Comparison of ENCODE assay signal across 9 cellular contexts in the genomic region with DNA sequence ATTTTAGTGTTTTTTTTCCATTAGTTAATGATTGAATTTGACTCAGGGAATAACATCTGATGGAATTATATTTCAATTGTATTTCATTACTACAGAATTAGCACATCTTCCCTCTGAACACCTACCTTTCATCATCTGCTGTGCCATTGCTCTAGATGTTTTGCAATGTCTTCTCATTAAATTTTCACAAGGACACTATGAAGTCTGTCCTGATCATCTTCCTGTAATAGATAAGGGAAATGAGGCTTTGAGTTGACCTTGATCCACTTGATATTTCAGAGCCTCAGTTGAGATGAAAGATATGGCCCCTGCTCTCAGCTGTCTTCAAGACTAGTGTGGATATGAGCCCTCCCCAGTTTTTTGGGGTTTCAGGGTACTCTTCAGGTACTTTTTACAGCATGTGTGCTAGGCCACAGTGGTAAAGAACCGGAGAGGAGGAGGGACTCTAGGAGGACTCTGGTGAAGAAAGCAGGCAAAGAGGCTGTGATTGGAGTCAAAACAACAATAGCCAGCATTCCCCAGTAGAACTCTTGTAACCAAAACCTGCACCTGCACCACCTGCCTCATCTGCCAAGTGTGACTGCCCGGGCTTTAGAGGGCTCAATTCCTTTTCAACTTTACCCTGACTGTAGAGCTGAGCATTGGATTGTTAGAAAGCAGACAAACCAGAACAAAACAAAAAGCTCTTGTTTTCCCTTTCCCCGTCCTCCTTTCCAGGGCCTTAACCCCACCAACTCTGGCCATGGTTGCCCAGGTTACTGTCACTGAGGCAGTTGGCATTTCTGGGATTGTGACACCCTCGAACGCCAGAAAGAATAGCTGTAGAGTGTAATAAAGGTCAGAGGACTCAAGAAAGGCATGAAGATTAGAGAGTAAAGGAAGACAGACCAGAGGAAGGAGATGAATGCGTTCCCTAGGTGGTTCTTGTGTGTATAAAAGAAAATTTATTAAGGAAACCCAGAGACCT. TPM values are rescaled to one million over a fixed set of nuclear protein-coding genes. Genes with fewer than 3 reads are reported as not detected.
DNase-seq lines count a peak whose midpoint lies in the region; ATAC-seq and TF ChIP-seq lines count a peak whose summit lies in the region.
"Had no signal": no experiment of that assay in that cellular context is flagged by ENCODE, and none has a peak within 500 bp of the region (broad histone marks: within the 10 kb centered on the region; RNA-seq: fewer than 3 reads in every experiment).

No MANE protein-coding gene starts in this region.

- peaks cover 68% of the 10 kb centered on the region for H3K36me3 Mint-ChIP-seq in Calu3 (ENCODE audit: insufficient read depth, unreplicated experiment)
- H3K36me3 Mint-ChIP-seq in naive B cell, result peaks cover 16 to 18% of the 10 kb centered on the region in 2 donors

- H3K4me3 Mint-ChIP-seq in Calu3 (ENCODE audit: low read depth, unreplicated experiment) (no peak overlapping the region), naive B cell (no peak overlapping the region)

- no peak overlapping the region for H2AFZ ChIP-seq in PC-3 (ENCODE audit: low read length)

- CTCF ChIA-PET in AG04450 (lab: Charles Lee), result interaction anchor here (0.6 to 3.8 kb wide), 42 partner anchors 9 to 467 kb away, joined by 3 to 58 read pairs (median 5); partner anchors contain the start of genes ERAP2 and LIX1
- CTCF ChIA-PET in Calu3 (lab: Charles Lee), result interaction anchor here (0.8 to 1.8 kb wide), 14 partner anchors 8 to 1105 kb away, joined by 3 to 13 read pairs (median 4); partner anchors contain the start of genes LIX1 and RFESD
- CTCF ChIA-PET in PC-3 (lab: Charles Lee), result interaction anchor here (0.6 to 1.6 kb wide), 8 partner anchors 13 to 391 kb away, joined by 3 to 23 read pairs (median 4); partner anchors contain the start of genes ERAP1 and LIX1

- POLR2A ChIA-PET in AG04450 (lab: Yijun Ruan, JAX) (no interaction called here), PC-3 (lab: Charles Lee; ENCODE audit: unreplicated experiment) (interaction anchor here (0.6 kb wide), 1 partner anchor 392 kb away, joined by 5 read pairs; no protein-coding TSS in a partner anchor)

- intact Hi-C loops in Calu3 (cut with micrococcal nuclease; ENCODE audit: unreplicated experiment) (loop anchor here (5.0 kb wide), 1 partner anchor 411 kb away; no protein-coding TSS in a partner anchor), dorsolateral prefrontal cortex (cut with DNase I) (loop anchor here (2.0 to 10.0 kb wide), 6 partner anchors 53 to 413 kb away; partner anchors contain the start of genes ERAP1 (in 2 of the 2) and LNPEP (in 1 of the 2)), PC-3 (cut with micrococcal nuclease) (loop anchor here (1.0 to 10.0 kb wide), 6 partner anchors 117 to 1598 kb away; partner anchors contain the start of gene LIX1)

- H3K9me3 ChIP-seq in AG04450 (ENCODE audit: control insufficient read depth, insufficient read depth, low read length) (no peaks in the 10 kb centered on the region), PC-3 (ENCODE audit: low read length) (no peaks in the 10 kb centered on the region)

- BruUV-seq in Calu3 (replicated peaks; lab: Mats Ljungman, UMichigan) (no TSS peak), PC-3 (replicated peaks; lab: Mats Ljungman, UMichigan) (no TSS peak)

- H3K4me1 ChIP-seq in PC-3 (ENCODE audit: insufficient read depth, low read length), result no peaks in the 10 kb centered on the region

- H3K4me1 Mint-ChIP-seq in Calu3 (ENCODE audit: low read depth, unreplicated experiment), result peaks cover 18% of the 10 kb centered on the region
- no peaks in the 10 kb centered on the region for H3K4me1 Mint-ChIP-seq in naive B cell

- DNase-seq in AG04450 (ENCODE audit: low read depth, low spot score) (no peak), Calu3 (peak; percentile 13), dorsolateral prefrontal cortex (peak in 1 of 10 donors; percentile 30), naive B cell (no peak), PC-3 (no peak)
- DNase-seq in activated CD4-positive, alpha-beta T cell treated with anti-CD3 and anti-CD28 coated beads, Interleukin-2, amount 50 U/mL, for 1 hour, result no peak
- DNase-seq: activated CD8-positive, alpha-beta memory T cell treated with anti-CD3 and anti-CD28 coated beads for 24 hours had no signal

- H3K9me3 Mint-ChIP-seq in Calu3 (ENCODE audit: low read depth, unreplicated experiment) (no peaks in the 10 kb centered on the region), naive B cell (no peaks in the 10 kb centered on the region)

- H3K27me3 ChIP-seq in AG04450 (ENCODE audit: control insufficient read depth, insufficient read depth, low read length) (no peaks in the 10 kb centered on the region), dorsolateral prefrontal cortex (no peaks in the 10 kb centered on the region), PC-3 (ENCODE audit: low read length) (no peaks in the 10 kb centered on the region)

- no peaks in the 10 kb centered on the region for H3F3A ChIP-seq in PC-3 (ENCODE audit: low read length, unreplicated experiment)

- H3K27ac ChIP-seq in AG04450 (ENCODE audit: low read depth, low read length), result peak overlapping the region; percentile 34
- H3K27ac ChIP-seq in dorsolateral prefrontal cortex, result peak overlapping the region in 36 of 59 donors; percentile 9 to 72 (median 43)
- H3K27ac ChIP-seq in PC-3 (ENCODE audit: low read length), result no peak overlapping the region

- no peaks in the 10 kb centered on the region for H3K79me2 ChIP-seq in PC-3 (ENCODE audit: low read length)

- H3K4me3 ChIP-seq in AG04450 (ENCODE audit: low read depth, low read length) (no peak overlapping the region), dorsolateral prefrontal cortex (no peak overlapping the region), PC-3 (ENCODE audit: low read length) (no peak overlapping the region)

- TF ChIP-seq CTCF in AG04450 (IDR thresholded peaks at IDR 0.05; ENCODE audit: low read depth, low read length) (no peak), Calu3 (IDR thresholded peaks at IDR 0.05; ENCODE audit: unreplicated experiment) (no peak), dorsolateral prefrontal cortex (IDR thresholded peaks at IDR 0.05 in 54 of 56, conservative IDR thresholded peaks at IDR 0.05 in 2 of 56; ENCODE audit: low read depth in 1 of 56, partially characterized antibody in 56 of 56) (no peak), PC-3 (conservative IDR thresholded peaks at IDR 0.05; ENCODE audit: low read depth, low read length) (no peak)

- H3K9me2 ChIP-seq in PC-3 (replicated peaks; ENCODE audit: low read length), result no peaks in the 10 kb centered on the region

- H3K27me3 Mint-ChIP-seq in Calu3 (ENCODE audit: unreplicated experiment) (no peaks in the 10 kb centered on the region), naive B cell (no peaks in the 10 kb centered on the region)

- no peaks in the 10 kb centered on the region for H4K20me1 ChIP-seq in PC-3 (ENCODE audit: low read length)

- H3K36me3 ChIP-seq in PC-3 (ENCODE audit: low read depth, low read length), result peaks cover 15% of the 10 kb centered on the region; the same call in 1 of the 2 replicates

- no peak overlapping the region for H3K4me2 ChIP-seq in PC-3 (ENCODE audit: low read length)

- peak overlapping the region; percentile 28 for H3K27ac Mint-ChIP-seq in Calu3 (ENCODE audit: unreplicated experiment)
- H3K27ac Mint-ChIP-seq in naive B cell, result peak overlapping the region in 5 of 6 donors; percentile 5 to 56 (median 34)

- H3K9ac ChIP-seq in PC-3 (ENCODE audit: low read length), result no peak overlapping the region

- no peak for ATAC-seq in naive B cell (ENCODE audit: low read depth in 2 of 2)
- no peak for ATAC-seq in HG03159 (IDR thresholded peaks at IDR 0.05; ENCODE audit: unreplicated experiment)
- ATAC-seq in HG03565 (IDR thresholded peaks at IDR 0.05; ENCODE audit: unreplicated experiment), result no peak
- no peak for ATAC-seq in PC-3

RNA-seq across cellular contexts. Expression of gene ERAP1, which starts 56.3 kb away (rescaled TPM):
- polyA plus RNA-seq in AG04450 (2011; rRNA removed) (95.2 and 104 TPM in 2 replicates), naive B cell (ENCODE audit: low read depth in 6 of 6) (10 to 100 TPM; 16.2 to 38.2 (median 32.9) TPM)
- 103 and 128 TPM in 2 replicates for polyA minus RNA-seq in AG04450 (2011; rRNA and poly(A)+ RNA removed)
- total RNA-seq in Calu3 (2022) (43.6 and 52.3 TPM in 2 replicates), dorsolateral prefrontal cortex (10 to 100 TPM; 16.7 to 39.0 (median 28.3) TPM), PC-3 (2014; rRNA removed) (20.8 and 21.1 TPM in 2 replicates)
